Comparison of ENCODE assay signal across 2 cellular contexts in genomic region chr6:7142228-7142801, GRCh38.
TF ChIP-seq lines count a peak whose summit lies in the region.

No MANE protein-coding gene starts in this region.

TF ChIP-seq in HEK293, 187 proteins besides CTCF, POLR2A, EP300 and RAD21 (continued from another document):
- no peak for TF ChIP-seq ZNF280C (tag by site-specific recombination; IDR thresholded peaks at IDR 0.05)

TF ChIP-seq in HepG2, 621 proteins besides CTCF, POLR2A, EP300 and RAD21 (continued from another document and continues in another):
- TF ChIP-seq ZBTB33 (CRISPR knock-in tag; IDR thresholded peaks at IDR 0.05) (peak; percentile 77), ZNF510 (CRISPR knock-in tag; IDR thresholded peaks at IDR 0.05; ENCODE audit: low read depth) (no peak), HBP1 (CRISPR knock-in tag; IDR thresholded peaks at IDR 0.05; ENCODE audit: low read depth) (no peak), ZBTB7B (CRISPR knock-in tag; IDR thresholded peaks at IDR 0.05) (0 out of 2 replicates have a peak, but pooled peaks have one; percentile 61), RCOR2 (CRISPR knock-in tag; IDR thresholded peaks at IDR 0.05) (no peak), ZNF563 (CRISPR knock-in tag; IDR thresholded peaks at IDR 0.05) (no peak), NR2F6 (IDR thresholded peaks at IDR 0.05) (no peak), NR2F6 (CRISPR knock-in tag; IDR thresholded peaks at IDR 0.05) (0 out of 2 replicates have a peak, but pooled peaks have one; percentile 10), AKAP8 (CRISPR knock-in tag; IDR thresholded peaks at IDR 0.05) (0 out of 2 replicates have a peak, but pooled peaks have one; percentile 33), ZNF407 (CRISPR knock-in tag; IDR thresholded peaks at IDR 0.05; ENCODE audit: not compliant biosample characterization) (no peak), ZKSCAN5 (CRISPR knock-in tag; IDR thresholded peaks at IDR 0.05) (no peak), NFYC (CRISPR knock-in tag; IDR thresholded peaks at IDR 0.05) (no peak), NFAT5 (CRISPR knock-in tag; IDR thresholded peaks at IDR 0.05) (no peak), ZNF280B (CRISPR knock-in tag; IDR thresholded peaks at IDR 0.05; ENCODE audit: borderline replicate concordance) (0 out of 2 replicates have a peak, but pooled peaks have one; percentile 17), NKX3-1 (CRISPR knock-in tag; IDR thresholded peaks at IDR 0.05) (no peak), ZNF24 (IDR thresholded peaks at IDR 0.05) (no peak), ZNF275 (CRISPR knock-in tag; IDR thresholded peaks at IDR 0.05; ENCODE audit: borderline replicate concordance) (no peak), ZNF44 (CRISPR knock-in tag; IDR thresholded peaks at IDR 0.05) (no peak), MTA1 (CRISPR knock-in tag; IDR thresholded peaks at IDR 0.05; ENCODE audit: borderline replicate concordance) (peak; percentile 27; the same call in 1 of the 2 replicates), FOXP1 (IDR thresholded peaks at IDR 0.05) (no peak), FOXP1 (CRISPR knock-in tag; IDR thresholded peaks at IDR 0.05) (no peak), GATAD2A (CRISPR knock-in tag; IDR thresholded peaks at IDR 0.05) (no peak), NCOA5 (CRISPR knock-in tag; IDR thresholded peaks at IDR 0.05) (no peak), POLR2G (IDR thresholded peaks at IDR 0.05; ENCODE audit: low read depth, low read length) (no peak), SOX6 (IDR thresholded peaks at IDR 0.05) (no peak), SOX6 (CRISPR knock-in tag; IDR thresholded peaks at IDR 0.05) (no peak), ZNF816 (CRISPR knock-in tag; IDR thresholded peaks at IDR 0.05; ENCODE audit: borderline replicate concordance) (no peak), SOX5 (CRISPR knock-in tag; IDR thresholded peaks at IDR 0.05; ENCODE audit: borderline replicate concordance) (no peak), ZSCAN9 (CRISPR knock-in tag; IDR thresholded peaks at IDR 0.05; ENCODE audit: borderline replicate concordance) (no peak), TOPORS (CRISPR knock-in tag; IDR thresholded peaks at IDR 0.05) (no peak), JUND (CRISPR knock-in tag; IDR thresholded peaks at IDR 0.05) (no peak), ZNF557 (CRISPR knock-in tag; IDR thresholded peaks at IDR 0.05) (no peak), ZNF878 (CRISPR knock-in tag; IDR thresholded peaks at IDR 0.05) (no peak), SKIL (CRISPR knock-in tag; IDR thresholded peaks at IDR 0.05; ENCODE audit: borderline replicate concordance) (no peak), ZFP36L1 (CRISPR knock-in tag; IDR thresholded peaks at IDR 0.05) (no peak), NONO (IDR thresholded peaks at IDR 0.05) (no peak), NONO (CRISPR knock-in tag; conservative IDR thresholded peaks at IDR 0.05) (peak; percentile 44; the same call in 1 of the 2 replicates), ZNF572 (CRISPR knock-in tag; IDR thresholded peaks at IDR 0.05) (0 out of 2 replicates have a peak, but pooled peaks have one; percentile 28), ZBTB38 (CRISPR knock-in tag; IDR thresholded peaks at IDR 0.05) (peak; percentile 63), HNRNPL (IDR thresholded peaks at IDR 0.05; ENCODE audit: low read depth, low read length) (0 out of 2 replicates have a peak, but pooled peaks have one; percentile 56), ZNF83 (CRISPR knock-in tag; IDR thresholded peaks at IDR 0.05; ENCODE audit: borderline replicate concordance) (no peak), ZNF629 (CRISPR knock-in tag; conservative IDR thresholded peaks at IDR 0.05) (no peak), ZNF232 (CRISPR knock-in tag; IDR thresholded peaks at IDR 0.05; ENCODE audit: borderline replicate concordance) (no peak)
